ENCODE assay signal across 1 cellular context in genomic region chr13:110407021-110407420, GRCh38.
TF ChIP-seq lines count a peak whose summit lies in the region.

No MANE protein-coding gene starts in this region.

TF ChIP-seq in H1, 55 proteins besides CTCF, POLR2A, EP300 and RAD21 (continued from another document):
- TF ChIP-seq TBP (IDR thresholded peaks at IDR 0.05; ENCODE audit: low read depth, low read length) (no peak), SP2 (IDR thresholded peaks at IDR 0.05; ENCODE audit: low read length) (no peak), CEBPB (IDR thresholded peaks at IDR 0.05; ENCODE audit: low read depth, low read length) (no peak), YY1 (IDR thresholded peaks at IDR 0.05; ENCODE audit: low read depth, low read length) (no peak), BACH1 (IDR thresholded peaks at IDR 0.05; ENCODE audit: low read length) (no peak), ZNF274 (IDR thresholded peaks at IDR 0.05; ENCODE audit: borderline replicate concordance, extremely low read depth, low read length) (no peak), SP4 (IDR thresholded peaks at IDR 0.05; ENCODE audit: low read length) (no peak), RXRA (IDR thresholded peaks at IDR 0.05; ENCODE audit: insufficient read depth, low read depth, low read length) (no peak), CREB1 (IDR thresholded peaks at IDR 0.05) (no peak), SP1 (IDR thresholded peaks at IDR 0.05; ENCODE audit: low read depth, low read length) (no peak), SRF (IDR thresholded peaks at IDR 0.05; ENCODE audit: low read depth, low read length) (no peak), POU5F1 (IDR thresholded peaks at IDR 0.05; ENCODE audit: low read depth, low read length) (no peak), KDM1A (IDR thresholded peaks at IDR 0.05; ENCODE audit: borderline replicate concordance, low read length) (no peak), MAX (IDR thresholded peaks at IDR 0.05) (no peak), KDM4A (IDR thresholded peaks at IDR 0.05; ENCODE audit: low read depth, low read length, severe bottlenecking) (no peak)
